ENCODE assay signal across 14 cellular contexts in genomic region chr12:103462675-103463074, GRCh38. TPM values are rescaled to one million over a fixed set of nuclear protein-coding genes. Genes with fewer than 3 reads are reported as not detected.
DNase-seq lines count a peak whose midpoint lies in the region; ATAC-seq and TF ChIP-seq lines count a peak whose summit lies in the region.
"Had no signal": no experiment of that assay in that cellular context is flagged by ENCODE, and none has a peak within 500 bp of the region (broad histone marks: within the 10 kb centered on the region; RNA-seq: fewer than 3 reads in every experiment).

No MANE protein-coding gene starts in this region.

- no peaks in the 10 kb centered on the region for H3K4me1 Mint-ChIP-seq in stimulated activated effector memory CD8-positive, alpha-beta T cell treated with anti-CD3 and anti-CD28 coated beads, Interleukin-12 subunit alpha, Interleukin-12 subunit beta, amount 100 ng/mL, for 72 hours
- peaks cover 4% of the 10 kb centered on the region for H3K4me1 Mint-ChIP-seq in type B pancreatic cell (ENCODE audit: unreplicated experiment)

- in situ Hi-C loops in GM23248 (cut with MboI): no loop called here

- no peaks in the 10 kb centered on the region for H3K79me2 ChIP-seq in GM23248 (ENCODE audit: insufficient read depth)

- H2AFZ ChIP-seq in GM23248: no peak overlapping the region

- 33 to 48% methylated on average over 3 of the region's 3 CpGs for WGBS in GM23248 (ENCODE audit: low coverage in 1 of 2, low lambda C conversion rate in 2 of 2, missing lambda C conversion rate in 2 of 2), 2 experiments

- no peak for TF ChIP-seq CTCF in type B pancreatic cell (conservative IDR thresholded peaks at IDR 0.05)

- peaks cover 5% of the 10 kb centered on the region for H3K9me3 Mint-ChIP-seq in stimulated activated effector memory CD8-positive, alpha-beta T cell treated with anti-CD3 and anti-CD28 coated beads, Interleukin-12 subunit alpha, Interleukin-12 subunit beta, amount 100 ng/mL, for 72 hours
- H3K9me3 Mint-ChIP-seq in type B pancreatic cell: no peaks in the 10 kb centered on the region

- no peaks in the 10 kb centered on the region for H3K27me3 ChIP-seq in GM23248 (replicated peaks; ENCODE audit: insufficient read depth)
- H3K27me3 ChIP-seq: esophagus muscularis mucosa, SJSA1 had no signal

- H3K9me2 ChIP-seq in GM23248 (ENCODE audit: insufficient read depth): no peaks in the 10 kb centered on the region

- ATAC-seq in GM18520 (IDR thresholded peaks at IDR 0.05; ENCODE audit: unreplicated experiment) (peak; percentile 88), GM21381 (IDR thresholded peaks at IDR 0.05; ENCODE audit: unreplicated experiment) (peak; percentile 94), HG02973 (IDR thresholded peaks at IDR 0.05; ENCODE audit: unreplicated experiment) (peak; percentile 99), HG03571 (IDR thresholded peaks at IDR 0.05; ENCODE audit: unreplicated experiment) (peak; percentile 97)
- no peak for ATAC-seq in stimulated activated effector memory CD8-positive, alpha-beta T cell treated with anti-CD3 and anti-CD28 coated beads, Interleukin-12 subunit alpha, Interleukin-12 subunit beta, amount 100 ng/mL, for 72 hours

- H3K27ac ChIP-seq in GM23248: no peak overlapping the region
- H3K27ac ChIP-seq: esophagus muscularis mucosa, SJSA1 had no signal

- H3K9ac ChIP-seq in GM23248: no peak overlapping the region

- no peaks in the 10 kb centered on the region for H3K9me3 ChIP-seq in GM23248 (ENCODE audit: low read depth)
- H3K9me3 ChIP-seq: SJSA1 had no signal

- no peak overlapping the region for H3K27ac Mint-ChIP-seq in stimulated activated effector memory CD8-positive, alpha-beta T cell treated with anti-CD3 and anti-CD28 coated beads, Interleukin-12 subunit alpha, Interleukin-12 subunit beta, amount 100 ng/mL, for 72 hours
- no peak overlapping the region for H3K27ac Mint-ChIP-seq in type B pancreatic cell
- H3K27ac Mint-ChIP-seq: CD4-positive, CD25-positive, alpha-beta regulatory T cell had no signal

- H3K27me3 Mint-ChIP-seq in type B pancreatic cell: no peaks in the 10 kb centered on the region
- H3K27me3 Mint-ChIP-seq: CD4-positive, CD25-positive, alpha-beta regulatory T cell had no signal

- no peak for DNase-seq in stimulated activated effector memory CD8-positive, alpha-beta T cell treated with anti-CD3 and anti-CD28 coated beads, Interleukin-12 subunit alpha, Interleukin-12 subunit beta, amount 100 ng/mL, for 72 hours (ENCODE audit: low spot score in 2 of 2)
- DNase-seq in type B pancreatic cell (ENCODE audit: extremely low spot score, unreplicated experiment) (no peak), GM23248 (no peak)
- no peak for DNase-seq in activated CD8-positive, alpha-beta memory T cell treated with anti-CD3 and anti-CD28 coated beads, Interleukin-2, amount 50 U/mL, for 4 hours
- DNase-seq: CD4-positive, CD25-positive, alpha-beta regulatory T cell; NCI-H1048; NCI-H526 had no signal

- no peaks in the 10 kb centered on the region for H4K20me1 ChIP-seq in GM23248 (ENCODE audit: insufficient read depth)

- no peaks in the 10 kb centered on the region for H3K4me1 ChIP-seq in GM23248 (ENCODE audit: insufficient read depth)
- H3K4me1 ChIP-seq: esophagus muscularis mucosa, SJSA1 had no signal

- no peak overlapping the region for H3K4me2 ChIP-seq in GM23248 (ENCODE audit: unreplicated experiment)

- H3K4me3 ChIP-seq in GM23248: no peak overlapping the region
- H3K4me3 ChIP-seq: esophagus muscularis mucosa, SJSA1 had no signal

- no peak overlapping the region for H3K4me3 Mint-ChIP-seq in stimulated activated effector memory CD8-positive, alpha-beta T cell treated with anti-CD3 and anti-CD28 coated beads, Interleukin-12 subunit alpha, Interleukin-12 subunit beta, amount 100 ng/mL, for 72 hours
- H3K4me3 Mint-ChIP-seq in type B pancreatic cell: no peak overlapping the region
- H3K4me3 Mint-ChIP-seq: CD4-positive, CD25-positive, alpha-beta regulatory T cell had no signal

- no peaks in the 10 kb centered on the region for H3F3A ChIP-seq in GM23248 (ENCODE audit: insufficient read depth)

- no peaks in the 10 kb centered on the region for H3K36me3 ChIP-seq in GM23248 (ENCODE audit: low read depth)
- H3K36me3 ChIP-seq: esophagus muscularis mucosa, SJSA1 had no signal

- no peaks in the 10 kb centered on the region for H3K36me3 Mint-ChIP-seq in stimulated activated effector memory CD8-positive, alpha-beta T cell treated with anti-CD3 and anti-CD28 coated beads, Interleukin-12 subunit alpha, Interleukin-12 subunit beta, amount 100 ng/mL, for 72 hours
- H3K36me3 Mint-ChIP-seq in type B pancreatic cell: no peaks in the 10 kb centered on the region
- H3K36me3 Mint-ChIP-seq: CD4-positive, CD25-positive, alpha-beta regulatory T cell had no signal

RNA-seq across cellular contexts. Expression of gene C12orf42, which starts 33.1 kb away (rescaled TPM):
- not detected in 2 replicates for total RNA-seq in type B pancreatic cell (ENCODE audit: low replicate concordance)
- not detected in 2 replicates for total RNA-seq in GM23248 (2014; rRNA removed; shearing (Covaris generic))
- polyA plus RNA-seq in GM23248 (2016; fragmentation: Nextera tagmentation; extraction: Ambion mirVana): not detected in 2 replicates
- total RNA-seq: esophagus muscularis mucosa, renal cortical epithelial cell, SJSA1 had no signal
